In genomic region chr9:38352716-38353334, GRCh38 we compare ENCODE assay signal across 16 cellular contexts. TPM values are rescaled to one million over a fixed set of nuclear protein-coding genes. Genes with fewer than 3 reads are reported as not detected.
DNase-seq lines count a peak whose midpoint lies in the region; ATAC-seq and TF ChIP-seq lines count a peak whose summit lies in the region.
"Had no signal": no experiment of that assay in that cellular context is flagged by ENCODE, and none has a peak within 500 bp of the region (broad histone marks: within the 10 kb centered on the region; RNA-seq: fewer than 3 reads in every experiment).

No MANE protein-coding gene starts in this region.

- no peak for TF ChIP-seq CTCF in WTC11 (IDR thresholded peaks at IDR 0.05)
- no peak for TF ChIP-seq CTCF in neural cell (IDR thresholded peaks at IDR 0.05; ENCODE audit: poor library complexity, severe bottlenecking)

- H3K27me3 ChIP-seq in neural cell (ENCODE audit: insufficient read depth, low read depth, low read length): no peaks in the 10 kb centered on the region

- H3K27me3 Mint-ChIP-seq in WTC11 (ENCODE audit: low read depth): peaks cover 35% of the 10 kb centered on the region

- no peak for TF ChIP-seq EP300 in neural cell (conservative IDR thresholded peaks at IDR 0.05; ENCODE audit: poor library complexity, severe bottlenecking)

- no peak overlapping the region for H3K4me3 ChIP-seq in neural cell (ENCODE audit: low read length)
- H3K4me3 ChIP-seq: MG63 had no signal

- no peak overlapping the region for H3K4me2 ChIP-seq in neural cell (ENCODE audit: low read length)

- no peak overlapping the region for H3K27ac Mint-ChIP-seq in WTC11

- H2AFZ ChIP-seq in neural cell (ENCODE audit: low read depth, low read length): no peak overlapping the region

- H3K4me1 Mint-ChIP-seq in WTC11: peaks cover 22% of the 10 kb centered on the region
- H3K4me1 Mint-ChIP-seq: CD14-positive monocyte had no signal

- H3K9ac ChIP-seq in neural cell (ENCODE audit: low read length): no peak overlapping the region

- no peak overlapping the region for H3K4me3 Mint-ChIP-seq in WTC11
- H3K4me3 Mint-ChIP-seq: CD14-positive monocyte had no signal

- H3K79me2 ChIP-seq in neural cell (replicated peaks; ENCODE audit: insufficient read depth, low read length): no peaks in the 10 kb centered on the region

- DNase-seq in NCI-H2227 (lab: John Stamatoyannopoulos, UW; ENCODE audit: unreplicated experiment) (peak; percentile 39), NCI-H2227 treated with DMSO at 0.1 percent for 48 hours (lab: John Stamatoyannopoulos, UW) (no peak), NCI-H146 treated with DMSO at 0.1 percent for 48 hours (lab: John Stamatoyannopoulos, UW; ENCODE audit: unreplicated experiment) (peak; percentile 66), WTC11 (ENCODE audit: low spot score) (no peak), cortex of kidney (lab: John Stamatoyannopoulos, UW) (no peak)
- DNase-seq: Caco-2, DMS79, MG63, NCI-H1105, NCI-H2171, NCI-H510A had no signal

- ATAC-seq in WTC11 (no peak), HG03571 (IDR thresholded peaks at IDR 0.05; ENCODE audit: unreplicated experiment) (no peak), GM19035 (IDR thresholded peaks at IDR 0.05; ENCODE audit: unreplicated experiment) (no peak)
- ATAC-seq: SK-N-SH treated with all-trans-retinoic acid at 6 μM for 48 hours had no signal

- peak overlapping the region; percentile 37 for H3K27ac ChIP-seq in neural cell (ENCODE audit: low read length)

- CTCF ChIA-PET in WTC11 (lab: Charles Lee): no interaction called here

- no peaks in the 10 kb centered on the region for H3K9me3 ChIP-seq in neural cell (ENCODE audit: low read length)
- H3K9me3 ChIP-seq: Caco-2, MG63 had no signal

- POLR2A ChIA-PET in WTC11 (lab: Charles Lee): no interaction called here

- no peaks in the 10 kb centered on the region for H3F3A ChIP-seq in neural cell (ENCODE audit: insufficient read depth, low read length, poor library complexity, severe bottlenecking)

- no peaks in the 10 kb centered on the region for H3K9me3 Mint-ChIP-seq in WTC11

- H3K9me2 ChIP-seq in neural cell (ENCODE audit: insufficient read depth, low read length): no peaks in the 10 kb centered on the region

- no peaks in the 10 kb centered on the region for H3K36me3 ChIP-seq in neural cell (ENCODE audit: insufficient read depth, low read length)
- H3K36me3 ChIP-seq: MG63 had no signal

- no peaks in the 10 kb centered on the region for H3K36me3 Mint-ChIP-seq in WTC11
- H3K36me3 Mint-ChIP-seq: CD14-positive monocyte had no signal

- no peaks in the 10 kb centered on the region for H4K20me1 ChIP-seq in neural cell (ENCODE audit: insufficient read depth)

- no peak for TF ChIP-seq RAD21 in neural cell (conservative IDR thresholded peaks at IDR 0.05)

TF ChIP-seq in WTC11, 78 proteins besides CTCF, POLR2A, EP300 and RAD21:
- peak; percentile 57 for TF ChIP-seq ZNF423 (CRISPR knock-in tag; IDR thresholded peaks at IDR 0.05)
- no peak for TF ChIP-seq GTF2I (CRISPR knock-in tag; conservative IDR thresholded peaks at IDR 0.05)
TF ChIP-seq in WTC11: peak in this region for 1.

TF ChIP-seq in neural cell, 6 proteins besides CTCF, POLR2A, EP300 and RAD21:
- TF ChIP-seq MXI1 (conservative IDR thresholded peaks at IDR 0.05; ENCODE audit: poor library complexity, severe bottlenecking) (no peak), POLR2AphosphoS5 (IDR thresholded peaks at IDR 0.05) (no peak), EZH2 (IDR thresholded peaks at IDR 0.05; ENCODE audit: borderline replicate concordance, insufficient read depth, low read length, poor library complexity, severe bottlenecking) (no peak), TAF1 (IDR thresholded peaks at IDR 0.05; ENCODE audit: low read depth) (no peak), REST (IDR thresholded peaks at IDR 0.05; ENCODE audit: borderline replicate concordance) (no peak), SMC3 (conservative IDR thresholded peaks at IDR 0.05; ENCODE audit: poor library complexity) (no peak)

RNA-seq across cellular contexts. Expression of gene ALDH1B1, which starts 39.7 kb away (rescaled TPM):
- 55.5 to 64.6 TPM (median 61.4 TPM) in 3 replicates for total RNA-seq in WTC11 (2021)
- 5.8 and 6.6 TPM in 2 replicates for polyA plus RNA-seq in neural cell
- polyA minus RNA-seq in neural cell: 11.2 and 11.6 TPM in 2 replicates

Comparison
In these comparisons a context has a peak if more than half of its experiments do, and no peak if none do; other contexts are left out.
1. DNase-seq: peak in NCI-H2227 (single experiment) and NCI-H146 treated with DMSO at 0.1 percent for 48 hours (single experiment); none in NCI-H2227 treated with DMSO at 0.1 percent for 48 hours (single experiment), WTC11 (single experiment) and cortex of kidney (single experiment).